In genomic region chr12:67269632-67270578, GRCh38 we compare ENCODE assay signal across 8 cellular contexts. TPM values are rescaled to one million over a fixed set of nuclear protein-coding genes. Genes with fewer than 3 reads are reported as not detected.
DNase-seq lines count a peak whose midpoint lies in the region; ATAC-seq and TF ChIP-seq lines count a peak whose summit lies in the region.

No MANE protein-coding gene starts in this region.

- POLR2A ChIA-PET in AG04449 (lab: Yijun Ruan, JAX), result interaction anchor here (0.8 to 2.0 kb wide), 7 partner anchors 8 to 182 kb away, joined by 3 to 6 read pairs (median 3); no protein-coding TSS in a partner anchor
- POLR2A ChIA-PET in naive thymus-derived CD8-positive, alpha-beta T cell (lab: Charles Lee), result interaction anchor here (0.6 to 2.5 kb wide), 21 partner anchors 7 to 1970 kb away, joined by 3 to 15 read pairs (median 5); partner anchors contain the start of genes CPSF6, DYRK2, HELB and MDM2

- H3K27ac Mint-ChIP-seq in naive thymus-derived CD8-positive, alpha-beta T cell, result peak overlapping the region; percentile 97 to 100 (median 98)

- ATAC-seq in GM18520 (IDR thresholded peaks at IDR 0.05; ENCODE audit: unreplicated experiment) (peak; percentile 1), HG03108 (IDR thresholded peaks at IDR 0.05; ENCODE audit: unreplicated experiment) (peak; percentile 4)
- ATAC-seq in naive thymus-derived CD8-positive, alpha-beta T cell, result peak; percentile 9 to 11

- H3K36me3 ChIP-seq in esophagus (ENCODE audit: control insufficient read depth in 2 of 2, insufficient read depth in 2 of 2, low read length in 1 of 2), result no peaks in the 10 kb centered on the region

- H3K9me3 ChIP-seq in esophagus (ENCODE audit: control insufficient read depth in 2 of 2, insufficient read depth in 1 of 2, low read depth in 1 of 2, low read length in 1 of 2), result no peaks in the 10 kb centered on the region

- no peaks in the 10 kb centered on the region for H3K4me1 ChIP-seq in esophagus (ENCODE audit: control insufficient read depth in 2 of 2, insufficient read depth in 2 of 2, low read length in 1 of 2)

- peaks cover 0 to 4% (median 0%) of the 10 kb centered on the region in 9 donors for H3K9me3 Mint-ChIP-seq in naive thymus-derived CD8-positive, alpha-beta T cell

- CTCF ChIA-PET in AG04449 (lab: Yijun Ruan, JAX), result interaction anchor here (0.6 to 2.1 kb wide), 5 partner anchors 9 to 171 kb away, joined by 3 to 4 read pairs (median 3); no protein-coding TSS in a partner anchor

- no peaks in the 10 kb centered on the region for H3K27me3 ChIP-seq in esophagus (ENCODE audit: control insufficient read depth in 1 of 2, insufficient read depth in 2 of 2, low read length in 2 of 2)

- DNase-seq in AG04449 (ENCODE audit: low read depth, low spot score) (no peak), NCI-H748 (lab: John Stamatoyannopoulos, UW; ENCODE audit: unreplicated experiment) (peak; percentile 82), activated T-cell treated with anti-CD3 and anti-CD28 coated beads for 24 hours (ENCODE audit: low read depth) (peak; percentile 36)
- DNase-seq in naive thymus-derived CD8-positive, alpha-beta T cell, result peak; percentile 38 to 83 (median 60)
- peak; percentile 55 for DNase-seq in stimulated activated naive CD4-positive, alpha-beta T cell treated with Interleukin-2 at 50 U/mL for 16 hours (lab: John Stamatoyannopoulos, UW)

- peak overlapping the region; percentile 73 to 94 (median 92) for H3K4me3 Mint-ChIP-seq in naive thymus-derived CD8-positive, alpha-beta T cell

- peaks cover 23 to 63% (median 58%) of the 10 kb centered on the region in 4 donors for H3K4me1 Mint-ChIP-seq in naive thymus-derived CD8-positive, alpha-beta T cell

- TF ChIP-seq CTCF in AG04449 (IDR thresholded peaks at IDR 0.05; ENCODE audit: insufficient read depth, low read length, missing control alignments), result no peak

- H3K27me3 Mint-ChIP-seq in naive thymus-derived CD8-positive, alpha-beta T cell, result no peaks in the 10 kb centered on the region

- H3K4me3 ChIP-seq in AG04449 (ENCODE audit: low read depth, low read length) (peak overlapping the region; percentile 91), esophagus (ENCODE audit: low read depth in 1 of 2, low read length in 2 of 2) (peak overlapping the region; percentile 68 to 73)

- H3K36me3 Mint-ChIP-seq in naive thymus-derived CD8-positive, alpha-beta T cell, result peaks cover 0 to 12% (median 5%) of the 10 kb centered on the region in 3 donors

- 0 to 1% methylated on average over 61 of the region's 61 CpGs for WGBS in esophagus, 2 donors

- H3K27ac ChIP-seq in esophagus (ENCODE audit: low read depth in 2 of 2, low read length in 1 of 2), result peak overlapping the region; percentile 98

RNA-seq across cellular contexts. Expression of gene CAND1, which starts 0.7 kb away (rescaled TPM):
- 10 to 100 TPM; 12.5 to 25.7 TPM for polyA plus RNA-seq in esophagus
- 100 to 1,000 TPM; 125 to 139 TPM for total RNA-seq in naive thymus-derived CD8-positive, alpha-beta T cell
- 10 to 100 TPM; 44.5 to 66.3 (median 58.7) TPM for polyA plus RNA-seq in naive thymus-derived CD8-positive, alpha-beta T cell
